ENCODE assay signal across 23 cellular contexts in genomic region chr3:29410200-29410599, GRCh38.
DNase-seq lines count a peak whose midpoint lies in the region; ATAC-seq and TF ChIP-seq lines count a peak whose summit lies in the region.
"Had no signal": no experiment of that assay in that cellular context is flagged by ENCODE, and none has a peak within 500 bp of the region (broad histone marks: within the 10 kb centered on the region; RNA-seq: fewer than 3 reads in every experiment).

No MANE protein-coding gene starts in this region.

- H3K4me3 ChIP-seq in DOHH2 (ENCODE audit: low read length), result peak overlapping the region; percentile 48
- H3K4me3 ChIP-seq: colonic mucosa, pancreas, sigmoid colon, suprapubic skin had no signal

- no peaks in the 10 kb centered on the region for H3K79me2 ChIP-seq in DOHH2 (ENCODE audit: control insufficient read depth, low read length)

- H3K27ac Mint-ChIP-seq in activated T-helper 1 cell treated with anti-CD3 and anti-CD28 coated beads, Interleukin-12 subunit alpha, Interleukin-12 subunit beta, Interleukin-2, Interleukin-4 antibody, amounts not matched to agents 30 ng/mL and 10 ng/mL and 1 ng/mL, durations not matched to agents 14 hours and 24 hours and 36 hours, result no peak overlapping the region
- H3K27ac Mint-ChIP-seq: CD4-positive, alpha-beta memory T cell; endodermal cell; natural killer cell treated with Interleukin-12 subunit alpha and Interleukin-12 subunit beta and Interleukin-15 and Interleukin-18, amount 100 ng/mL, for 72 hours; T-helper 17 cell had no signal

- no peaks in the 10 kb centered on the region for H3K36me3 Mint-ChIP-seq in activated T-helper 1 cell treated with anti-CD3 and anti-CD28 coated beads, Interleukin-12 subunit alpha, Interleukin-12 subunit beta, Interleukin-2, Interleukin-4 antibody, amounts not matched to agents 30 ng/mL and 10 ng/mL and 1 ng/mL, durations not matched to agents 14 hours and 24 hours and 36 hours (ENCODE audit: low read depth)
- H3K36me3 Mint-ChIP-seq: brain; CD4-positive, alpha-beta memory T cell; natural killer cell treated with Interleukin-12 subunit alpha and Interleukin-12 subunit beta and Interleukin-15 and Interleukin-18, amount 100 ng/mL, for 72 hours had no signal

- no peaks in the 10 kb centered on the region for H3K27me3 ChIP-seq in DOHH2 (ENCODE audit: control insufficient read depth, low read length)
- H3K27me3 ChIP-seq: colonic mucosa, pancreas, sigmoid colon, suprapubic skin had no signal

- peak; percentile 47 for ATAC-seq in GM18868 (IDR thresholded peaks at IDR 0.05; ENCODE audit: unreplicated experiment)
- ATAC-seq: HCT116; natural killer cell treated with Interleukin-12 subunit alpha and Interleukin-12 subunit beta and Interleukin-15 and Interleukin-18, amount 100 ng/mL, for 72 hours; T-helper 17 cell had no signal

- peak overlapping the region; percentile 77 for H3K4me2 ChIP-seq in DOHH2 (ENCODE audit: low read length)

- intact Hi-C loops in activated T-helper 1 cell treated with anti-CD3 and anti-CD28 coated beads, Interleukin-12 subunit alpha, Interleukin-12 subunit beta, Interleukin-2, Interleukin-4 antibody, amounts not matched to agents 30 ng/mL and 10 ng/mL and 1 ng/mL, durations not matched to agents 14 hours and 24 hours and 36 hours (cut with micrococcal nuclease), result no loop called here

- H4K20me1 ChIP-seq in DOHH2 (ENCODE audit: control insufficient read depth, insufficient read depth, low read depth, low read length), result no peaks in the 10 kb centered on the region

- H3K36me3 ChIP-seq in DOHH2 (ENCODE audit: control insufficient read depth, low read length), result no peaks in the 10 kb centered on the region
- H3K36me3 ChIP-seq: colonic mucosa, pancreas, sigmoid colon, suprapubic skin had no signal

- peaks cover 4% of the 10 kb centered on the region for H3K27me3 Mint-ChIP-seq in activated T-helper 1 cell treated with anti-CD3 and anti-CD28 coated beads, Interleukin-12 subunit alpha, Interleukin-12 subunit beta, Interleukin-2, Interleukin-4 antibody, amounts not matched to agents 30 ng/mL and 10 ng/mL and 1 ng/mL, durations not matched to agents 14 hours and 24 hours and 36 hours (ENCODE audit: insufficient read depth)
- H3K27me3 Mint-ChIP-seq: CD4-positive, alpha-beta memory T cell; natural killer cell treated with Interleukin-12 subunit alpha and Interleukin-12 subunit beta and Interleukin-15 and Interleukin-18, amount 100 ng/mL, for 72 hours; T-helper 17 cell had no signal

- no peaks in the 10 kb centered on the region for H3K9me3 ChIP-seq in DOHH2 (ENCODE audit: control insufficient read depth, insufficient read depth, low read length)
- H3K9me3 ChIP-seq: colonic mucosa, pancreas, sigmoid colon, suprapubic skin had no signal

- H3K4me3 Mint-ChIP-seq in activated T-helper 1 cell treated with anti-CD3 and anti-CD28 coated beads, Interleukin-12 subunit alpha, Interleukin-12 subunit beta, Interleukin-2, Interleukin-4 antibody, amounts not matched to agents 30 ng/mL and 10 ng/mL and 1 ng/mL, durations not matched to agents 14 hours and 24 hours and 36 hours, result no peak overlapping the region
- H3K4me3 Mint-ChIP-seq: brain; CD4-positive, alpha-beta memory T cell; endodermal cell; natural killer cell treated with Interleukin-12 subunit alpha and Interleukin-12 subunit beta and Interleukin-15 and Interleukin-18, amount 100 ng/mL, for 72 hours; T-helper 17 cell had no signal

- H3K9me3 Mint-ChIP-seq in activated T-helper 1 cell treated with anti-CD3 and anti-CD28 coated beads, Interleukin-12 subunit alpha, Interleukin-12 subunit beta, Interleukin-2, Interleukin-4 antibody, amounts not matched to agents 30 ng/mL and 10 ng/mL and 1 ng/mL, durations not matched to agents 14 hours and 24 hours and 36 hours, result no peaks in the 10 kb centered on the region
- H3K9me3 Mint-ChIP-seq: endodermal cell had no signal

- peak; percentile 53 to 62 for DNase-seq in NCI-H526 (lab: John Stamatoyannopoulos, UW)
- peak; percentile 6 for DNase-seq in epithelial cell of prostate (ENCODE audit: low read depth, low spot score)
- no peak for DNase-seq in activated T-helper 1 cell treated with anti-CD3 and anti-CD28 coated beads, Interleukin-12 subunit alpha, Interleukin-12 subunit beta, Interleukin-2, Interleukin-4 antibody, amounts not matched to agents 30 ng/mL and 10 ng/mL and 1 ng/mL, durations not matched to agents 14 hours and 24 hours and 36 hours (ENCODE audit: low spot score)
- DNase-seq in activated CD8-positive, alpha-beta memory T cell treated with anti-CD3 and anti-CD28 coated beads, Interleukin-2, amount 50 U/mL, for 4 hours, result no peak
- DNase-seq in ecto neural progenitor cell (ENCODE audit: low spot score), result no peak
- DNase-seq: activated CD4-positive, alpha-beta T cell treated with anti-CD3 and anti-CD28 coated beads, Interleukin-2, amount 50 U/mL, for 4 hours; activated gamma-delta T cell; CD4-positive, alpha-beta memory T cell; colonic mucosa; endodermal cell; head of caudate nucleus; midbrain; NCI-H2227 treated with DMSO at 0.1 percent for 48 hours; pancreas; SHP77; sigmoid colon; T-helper 17 cell had no signal

- H3F3A ChIP-seq in DOHH2 (ENCODE audit: control insufficient read depth, insufficient read depth), result peaks cover 15% of the 10 kb centered on the region

- peaks cover 88% of the 10 kb centered on the region for H3K4me1 ChIP-seq in DOHH2 (ENCODE audit: control insufficient read depth, low read length)
- H3K4me1 ChIP-seq: colonic mucosa, pancreas had no signal

- no peak for TF ChIP-seq CTCF in DOHH2 (IDR thresholded peaks at IDR 0.05; ENCODE audit: low read depth, low read length, poor library complexity, severe bottlenecking)

- H3K4me1 Mint-ChIP-seq in activated T-helper 1 cell treated with anti-CD3 and anti-CD28 coated beads, Interleukin-12 subunit alpha, Interleukin-12 subunit beta, Interleukin-2, Interleukin-4 antibody, amounts not matched to agents 30 ng/mL and 10 ng/mL and 1 ng/mL, durations not matched to agents 14 hours and 24 hours and 36 hours (ENCODE audit: low read depth), result no peaks in the 10 kb centered on the region
- H3K4me1 Mint-ChIP-seq: CD4-positive, alpha-beta memory T cell; T-helper 17 cell had no signal

- H3K9me2 ChIP-seq in DOHH2 (replicated peaks; ENCODE audit: control insufficient read depth, low read length), result no peaks in the 10 kb centered on the region

- peak overlapping the region; percentile 90 for H3K27ac ChIP-seq in DOHH2 (ENCODE audit: low read depth, low read length)
- H3K27ac ChIP-seq in epithelial cell of prostate, result no peak overlapping the region
- H3K27ac ChIP-seq: colonic mucosa, pancreas, sigmoid colon, suprapubic skin had no signal

Comparison
In these comparisons a context has a peak if more than half of its experiments do, and no peak if none do; other contexts are left out.
1. DNase-seq: peak in NCI-H526 (2 of 2) and epithelial cell of prostate (single experiment); none in activated T-helper 1 cell treated with anti-CD3 and anti-CD28 coated beads, Interleukin-12 subunit alpha, Interleukin-12 subunit beta, Interleukin-2, Interleukin-4 antibody, amounts not matched to agents 30 ng/mL and 10 ng/mL and 1 ng/mL, durations not matched to agents 14 hours and 24 hours and 36 hours (single experiment), activated CD8-positive, alpha-beta memory T cell treated with anti-CD3 and anti-CD28 coated beads, Interleukin-2, amount 50 U/mL, for 4 hours (single experiment) and ecto neural progenitor cell (single experiment).